Comparison of ENCODE assay signal across 8 cellular contexts in the genomic region with DNA sequence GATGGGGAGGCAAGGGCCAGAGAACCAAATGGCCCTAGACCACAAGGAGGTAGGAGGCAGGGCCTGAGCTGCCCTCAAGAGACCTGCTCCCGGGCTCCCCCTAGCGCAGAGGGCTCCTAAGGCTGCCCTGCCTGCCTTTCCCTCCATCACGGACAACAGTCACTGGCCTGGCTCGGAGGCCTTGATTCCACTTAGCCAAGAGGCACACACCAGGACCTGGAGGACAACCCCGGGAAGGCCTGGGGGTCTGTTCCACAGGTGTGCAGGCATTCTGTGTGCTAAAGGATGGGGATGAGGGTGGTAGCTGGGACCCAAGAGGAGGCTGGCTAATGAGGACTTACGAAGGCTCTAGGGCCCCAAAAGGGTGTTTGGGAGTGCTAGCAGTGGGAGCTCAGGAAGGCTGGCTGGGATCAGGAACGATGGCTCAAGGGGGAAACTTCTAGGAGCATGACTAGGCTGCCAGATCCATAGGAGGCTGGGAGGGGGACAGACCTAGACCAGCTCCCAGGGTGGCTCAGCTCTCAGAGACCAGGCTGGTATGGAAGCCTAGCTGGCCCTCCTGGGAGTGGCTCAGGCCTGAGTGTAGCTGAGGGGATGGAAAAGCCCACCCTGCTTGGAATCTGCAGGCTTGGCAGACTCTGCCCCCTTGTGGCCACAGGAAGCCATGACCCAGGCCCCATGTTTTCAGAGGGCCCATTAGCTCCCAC. TPM values are rescaled to one million over a fixed set of nuclear protein-coding genes. Genes with fewer than 3 reads are reported as not detected.
DNase-seq lines count a peak whose midpoint lies in the region; ATAC-seq and TF ChIP-seq lines count a peak whose summit lies in the region.

No MANE protein-coding gene starts in this region.

- peaks cover 16% of the 10 kb centered on the region for H3K36me3 ChIP-seq in RWPE2 (ENCODE audit: low read depth)
- peaks cover 0 to 5% (median 0%) of the 10 kb centered on the region in 9 donors for H3K36me3 ChIP-seq in heart right ventricle
- H3K36me3 ChIP-seq in prostate gland = no peaks in the 10 kb centered on the region

- peaks cover 9% of the 10 kb centered on the region for H3K27me3 Mint-ChIP-seq in activated naive CD8-positive, alpha-beta T cell

- H3K36me3 Mint-ChIP-seq in activated naive CD8-positive, alpha-beta T cell = peaks cover 2% of the 10 kb centered on the region

- H3K27me3 ChIP-seq in RWPE2 (ENCODE audit: insufficient read depth, poor library complexity, severe bottlenecking) (no peaks in the 10 kb centered on the region), heart right ventricle (peaks cover 0 to 41% (median 26%) of the 10 kb centered on the region in 7 donors), prostate gland (replicated peaks; ENCODE audit: insufficient read depth) (no peaks in the 10 kb centered on the region)

- WGBS in heart right ventricle, 2 donors = 29 to 40% methylated on average over 7 of the region's 7 CpGs
- 39% methylated on average over 7 of the region's 7 CpGs for WGBS in prostate gland

- peak overlapping the region; percentile 82 for H3K27ac ChIP-seq in RWPE2 (ENCODE audit: poor library complexity, severe bottlenecking)
- no peak overlapping the region for H3K27ac ChIP-seq in heart right ventricle
- H3K27ac ChIP-seq in prostate gland = peak overlapping the region; percentile 75

- ATAC-seq in RWPE2 (ENCODE audit: low read depth) (peak; percentile 26), heart right ventricle (peak in 7 of 8 donors; percentile 46 to 75 (median 62)), GM21528 (IDR thresholded peaks at IDR 0.05; ENCODE audit: low FRiP score, unreplicated experiment) (no peak), HG02938 (IDR thresholded peaks at IDR 0.05; ENCODE audit: unreplicated experiment) (no peak)

- intact Hi-C loops in heart right ventricle (cut with DNase I) (loop anchor here in 9 of 10 donors (1.0 to 10.0 kb wide), 7 partner anchors 171 to 410 kb away; partner anchors contain the start of gene PTPRF (in 1 of the 9)), prostate gland (cut with DNase I) (loop anchor here (1.0 to 5.0 kb wide), 2 partner anchors 171 to 407 kb away; no protein-coding TSS in a partner anchor)

- H3K4me3 ChIP-seq in LNCaP clone FGC (ENCODE audit: low read depth, low read length) = no peak overlapping the region
- peak overlapping the region; percentile 46 for H3K4me3 ChIP-seq in RWPE2 (ENCODE audit: severe bottlenecking)
- H3K4me3 ChIP-seq in heart right ventricle = no peak overlapping the region
- H3K4me3 ChIP-seq in prostate gland = no peak overlapping the region

- no peak for TF ChIP-seq POLR2A in prostate gland (IDR thresholded peaks at IDR 0.05)

- TF ChIP-seq CTCF in LNCaP clone FGC (IDR thresholded peaks at IDR 0.05; ENCODE audit: control insufficient read depth, extremely low read depth, insufficient read depth) = peak; percentile 78
- TF ChIP-seq CTCF in RWPE2 (IDR thresholded peaks at IDR 0.05; ENCODE audit: poor library complexity, severe bottlenecking) = peak; percentile 96
- peak; percentile 72 to 87 (median 78) for TF ChIP-seq CTCF in heart right ventricle (IDR thresholded peaks at IDR 0.05)
- peak; percentile 84 to 93 (median 90) for TF ChIP-seq CTCF in prostate gland (IDR thresholded peaks at IDR 0.05)

- H3K4me1 ChIP-seq in RWPE2 (ENCODE audit: insufficient read depth, poor library complexity, severe bottlenecking) = peaks cover 47% of the 10 kb centered on the region
- H3K4me1 ChIP-seq in heart right ventricle = peaks cover 6 to 40% (median 23%) of the 10 kb centered on the region in 9 donors
- H3K4me1 ChIP-seq in prostate gland (replicated peaks) = no peaks in the 10 kb centered on the region

- no peaks in the 10 kb centered on the region for H3K9me3 Mint-ChIP-seq in activated naive CD8-positive, alpha-beta T cell (ENCODE audit: low read depth)

- DNase-seq in DMS79 treated with DMSO at 0.1 percent for 48 hours (lab: John Stamatoyannopoulos, UW) (peak; percentile 72), LNCaP clone FGC (ENCODE audit: low read depth) (no peak), RWPE2 (ENCODE audit: low spot score) (no peak), heart right ventricle (peak; percentile 44 to 55), prostate gland (ENCODE audit: low spot score) (no peak)

- H3K4me3 Mint-ChIP-seq in activated naive CD8-positive, alpha-beta T cell = peak overlapping the region; percentile 52

- no peaks in the 10 kb centered on the region for H3K9me3 ChIP-seq in RWPE2 (ENCODE audit: severe bottlenecking)
- H3K9me3 ChIP-seq in heart right ventricle = no peaks in the 10 kb centered on the region
- H3K9me3 ChIP-seq in prostate gland = no peaks in the 10 kb centered on the region

- H3K4me1 Mint-ChIP-seq in activated naive CD8-positive, alpha-beta T cell (ENCODE audit: low read depth) = peaks cover 25% of the 10 kb centered on the region

- H3K27ac Mint-ChIP-seq in activated naive CD8-positive, alpha-beta T cell = no peak overlapping the region

RNA-seq across cellular contexts. Expression of gene ARTN, which starts 0.8 kb away (rescaled TPM):
- total RNA-seq in heart right ventricle (1 to 10 TPM in 1 of 10 donors, under 1 TPM in 3, not detected in 6; 0.62 to 1.5 (median 0.66) TPM), prostate gland (1 to 10 TPM; 4.1 to 5.4 TPM)
- under 1 TPM; 0.44 to 0.59 TPM for polyA plus RNA-seq in heart right ventricle

RNA-seq across cellular contexts. Expression of gene IPO13, which starts 12.3 kb away (rescaled TPM):
- 10 to 100 TPM; 53.3 to 66.1 (median 56.8) TPM for total RNA-seq in heart right ventricle
- 10 to 100 TPM; 25.2 to 74.5 TPM for polyA plus RNA-seq in heart right ventricle
- 10 to 100 TPM; 27.7 to 55.7 TPM for total RNA-seq in prostate gland

RNA-seq across cellular contexts. Expression of gene DPH2, which starts 35.4 kb away (rescaled TPM):
- total RNA-seq in heart right ventricle (10 to 100 TPM; 10.7 to 22.0 (median 14.3) TPM), prostate gland (10 to 100 TPM; 25.4 to 31.1 TPM)
- 10 to 100 TPM in 1 of 2 donors, 1 to 10 TPM in 1; 9.4 to 33.7 TPM for polyA plus RNA-seq in heart right ventricle

RNA-seq across cellular contexts. Expression of gene ATP6V0B, which starts 40.3 kb away (rescaled TPM):
- total RNA-seq in heart right ventricle = 100 to 1,000 TPM in 3 of 10 donors, 10 to 100 TPM in 7; 63.1 to 112 (median 72.9) TPM
- polyA plus RNA-seq in heart right ventricle = 100 to 1,000 TPM in 1 of 2 donors, 10 to 100 TPM in 1; 73.4 to 227 TPM
- 100 to 1,000 TPM; 180 to 245 TPM for total RNA-seq in prostate gland

RNA-seq across cellular contexts. Expression of gene B4GALT2, which starts 44.6 kb away (rescaled TPM):
- total RNA-seq in heart right ventricle = 10 to 100 TPM; 31.1 to 47.0 (median 38.6) TPM
- 10 to 100 TPM; 25.4 to 50.8 TPM for polyA plus RNA-seq in heart right ventricle
- total RNA-seq in prostate gland = 10 to 100 TPM; 34.8 to 63.9 TPM

Comparison
In these comparisons a context has a peak if more than half of its experiments do, and no peak if none do; other contexts are left out.
1. DNase-seq: peak in DMS79 treated with DMSO at 0.1 percent for 48 hours (single experiment) and heart right ventricle (2 of 2); none in LNCaP clone FGC (single experiment), RWPE2 (single experiment) and prostate gland (single experiment).
2. ATAC-seq: peak in RWPE2 (single experiment) and heart right ventricle (7 of 8); none in GM21528 (single experiment) and HG02938 (single experiment).
3. H3K27ac ChIP-seq: peak in RWPE2 (single experiment) and prostate gland (2 of 2); none in heart right ventricle (0 of 10).
4. Peak in every context shown above with its lines, with median percentiles within 50 percentile points of each other: CTCF ChIP-seq.